Comparison of ENCODE assay signal across 1 cellular context in genomic region chr10:79562135-79562756, GRCh38.
A peak's percentile ranks its signal among the peaks of the same experiment; 100 is the strongest.
TF ChIP-seq lines count a peak whose summit lies in the region.

No MANE protein-coding gene starts in this region.

TF ChIP-seq in K562, 482 proteins besides CTCF, POLR2A, EP300 and RAD21 (continues in another document):
- TF ChIP-seq, protein P1, sequence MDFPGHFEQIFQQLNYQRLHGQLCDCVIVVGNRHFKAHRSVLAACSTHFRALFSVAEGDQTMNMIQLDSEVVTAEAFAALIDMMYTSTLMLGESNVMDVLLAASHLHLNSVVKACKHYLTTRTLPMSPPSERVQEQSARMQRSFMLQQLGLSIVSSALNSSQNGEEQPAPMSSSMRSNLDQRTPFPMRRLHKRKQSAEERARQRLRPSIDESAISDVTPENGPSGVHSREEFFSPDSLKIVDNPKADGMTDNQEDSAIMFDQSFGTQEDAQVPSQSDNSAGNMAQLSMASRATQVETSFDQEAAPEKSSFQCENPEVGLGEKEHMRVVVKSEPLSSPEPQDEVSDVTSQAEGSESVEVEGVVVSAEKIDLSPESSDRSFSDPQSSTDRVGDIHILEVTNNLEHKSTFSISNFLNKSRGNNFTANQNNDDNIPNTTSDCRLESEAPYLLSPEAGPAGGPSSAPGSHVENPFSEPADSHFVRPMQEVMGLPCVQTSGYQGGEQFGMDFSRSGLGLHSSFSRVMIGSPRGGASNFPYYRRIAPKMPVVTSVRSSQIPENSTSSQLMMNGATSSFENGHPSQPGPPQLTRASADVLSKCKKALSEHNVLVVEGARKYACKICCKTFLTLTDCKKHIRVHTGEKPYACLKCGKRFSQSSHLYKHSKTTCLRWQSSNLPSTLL (IDR thresholded peaks at IDR 0.05): no peak
- TF ChIP-seq SMC3 (conservative IDR thresholded peaks at IDR 0.05; ENCODE audit: insufficient read depth, low read depth, low read length) (peak; percentile 97), XRCC4 (IDR thresholded peaks at IDR 0.05; ENCODE audit: extremely low read depth, insufficient read depth, insufficient read length) (no peak), ZNF124 (CRISPR knock-in tag; IDR thresholded peaks at IDR 0.05) (no peak), ZNF696 (CRISPR knock-in tag; conservative IDR thresholded peaks at IDR 0.05) (no peak), ZNF24 (IDR thresholded peaks at IDR 0.05) (0 out of 2 replicates have a peak, but pooled peaks have one; percentile 22), TRIM25 (IDR thresholded peaks at IDR 0.05; ENCODE audit: borderline replicate concordance) (no peak), TFAP4 (CRISPR knock-in tag; IDR thresholded peaks at IDR 0.05; ENCODE audit: borderline replicate concordance) (no peak), IRF9 (tag; IDR thresholded peaks at IDR 0.05) (no peak), CREM (IDR thresholded peaks at IDR 0.05; ENCODE audit: low read depth) (peak; percentile 25; the same call in 1 of the 2 replicates), ZNF717 (CRISPR knock-in tag; IDR thresholded peaks at IDR 0.05) (no peak), BRF2 (IDR thresholded peaks at IDR 0.05; ENCODE audit: borderline replicate concordance, insufficient read depth, insufficient read length) (no peak), KLF16 (IDR thresholded peaks at IDR 0.05) (peak; percentile 46; the same call in 1 of the 2 replicates), BCOR (IDR thresholded peaks at IDR 0.05) (no peak), ZNF133 (CRISPR knock-in tag; IDR thresholded peaks at IDR 0.05) (no peak), ZNF511 (CRISPR knock-in tag; IDR thresholded peaks at IDR 0.05) (no peak), XRCC5 (IDR thresholded peaks at IDR 0.05; ENCODE audit: low read depth, low read length) (peak; percentile 76; the same call in 1 of the 2 replicates), ZNF444 (CRISPR knock-in tag; IDR thresholded peaks at IDR 0.05) (no peak), JUND (IDR thresholded peaks at IDR 0.05; ENCODE audit: borderline replicate concordance, low read depth, low read length) (peak; percentile 25; the same call in 1 of the 2 replicates), JUND (tag; IDR thresholded peaks at IDR 0.05; ENCODE audit: borderline replicate concordance, low read depth, low read length) (no peak), STAG1 (CRISPR knock-in tag; IDR thresholded peaks at IDR 0.05; ENCODE audit: borderline replicate concordance) (peak; percentile 84; the same call in 1 of the 2 replicates), CBFB (CRISPR knock-in tag; IDR thresholded peaks at IDR 0.05) (no peak), TEAD1 (CRISPR knock-in tag; IDR thresholded peaks at IDR 0.05) (no peak), HLTF (IDR thresholded peaks at IDR 0.05) (no peak), RB1 (IDR thresholded peaks at IDR 0.05; ENCODE audit: low read depth) (peak; percentile 48; the same call in 1 of the 2 replicates), SREBF2 (CRISPR knock-in tag; IDR thresholded peaks at IDR 0.05) (no peak), ZSCAN32 (CRISPR knock-in tag; IDR thresholded peaks at IDR 0.05) (no peak), FIP1L1 (IDR thresholded peaks at IDR 0.05; ENCODE audit: low read depth, low read length, poor library complexity, severe bottlenecking) (no peak), E2F8 (IDR thresholded peaks at IDR 0.05; ENCODE audit: low read depth, partially characterized antibody) (no peak), SETDB1 (IDR thresholded peaks at IDR 0.05; ENCODE audit: low read length) (no peak), PBX2 (CRISPR knock-in tag; IDR thresholded peaks at IDR 0.05; ENCODE audit: low read depth) (no peak), PBX2 (tag; conservative IDR thresholded peaks at IDR 0.05; ENCODE audit: low read depth) (peak; percentile 87), SMARCE1 (IDR thresholded peaks at IDR 0.05) (no peak), RCOR1 (IDR thresholded peaks at IDR 0.05; ENCODE audit: borderline replicate concordance in 1 of 2, low read depth in 2 of 2, low read length in 2 of 2) (0 out of 4 replicates have a peak, but pooled peaks of 1 of the 2 experiments have one; percentile 8), JUNB (CRISPR knock-in tag; conservative IDR thresholded peaks at IDR 0.05) (no peak), HDGF (IDR thresholded peaks at IDR 0.05) (no peak), THRAP3 (IDR thresholded peaks at IDR 0.05; ENCODE audit: borderline replicate concordance) (no peak), ZNF143 (CRISPR knock-in tag; IDR thresholded peaks at IDR 0.05) (no peak), MAX (CRISPR knock-in tag; IDR thresholded peaks at IDR 0.05) (peak; percentile 17; the same call in 1 of the 2 replicates), ADNP (tag; IDR thresholded peaks at IDR 0.05) (no peak), ARID2 (IDR thresholded peaks at IDR 0.05) (peak; percentile 81), NEUROD1 (IDR thresholded peaks at IDR 0.05; ENCODE audit: borderline replicate concordance, low read depth, low read length, partially characterized antibody) (no peak), DIDO1 (tag; IDR thresholded peaks at IDR 0.05; ENCODE audit: low read depth) (no peak), L3MBTL2 (IDR thresholded peaks at IDR 0.05) (peak; percentile 38; the same call in 1 of the 2 replicates), SOX6 (IDR thresholded peaks at IDR 0.05) (0 out of 2 replicates have a peak, but pooled peaks have one; percentile 18), RFX1 (IDR thresholded peaks at IDR 0.05) (no peak), ZNF76 (CRISPR knock-in tag; IDR thresholded peaks at IDR 0.05; ENCODE audit: borderline replicate concordance) (no peak), JUN (IDR thresholded peaks at IDR 0.05; ENCODE audit: borderline replicate concordance, low read depth, low read length) (0 out of 2 replicates have a peak, but pooled peaks have one; percentile 14), JUN (CRISPR knock-in tag; IDR thresholded peaks at IDR 0.05; ENCODE audit: borderline replicate concordance) (no peak), MTA3 (IDR thresholded peaks at IDR 0.05; ENCODE audit: borderline replicate concordance) (no peak)
- TF ChIP-seq, protein P2, sequence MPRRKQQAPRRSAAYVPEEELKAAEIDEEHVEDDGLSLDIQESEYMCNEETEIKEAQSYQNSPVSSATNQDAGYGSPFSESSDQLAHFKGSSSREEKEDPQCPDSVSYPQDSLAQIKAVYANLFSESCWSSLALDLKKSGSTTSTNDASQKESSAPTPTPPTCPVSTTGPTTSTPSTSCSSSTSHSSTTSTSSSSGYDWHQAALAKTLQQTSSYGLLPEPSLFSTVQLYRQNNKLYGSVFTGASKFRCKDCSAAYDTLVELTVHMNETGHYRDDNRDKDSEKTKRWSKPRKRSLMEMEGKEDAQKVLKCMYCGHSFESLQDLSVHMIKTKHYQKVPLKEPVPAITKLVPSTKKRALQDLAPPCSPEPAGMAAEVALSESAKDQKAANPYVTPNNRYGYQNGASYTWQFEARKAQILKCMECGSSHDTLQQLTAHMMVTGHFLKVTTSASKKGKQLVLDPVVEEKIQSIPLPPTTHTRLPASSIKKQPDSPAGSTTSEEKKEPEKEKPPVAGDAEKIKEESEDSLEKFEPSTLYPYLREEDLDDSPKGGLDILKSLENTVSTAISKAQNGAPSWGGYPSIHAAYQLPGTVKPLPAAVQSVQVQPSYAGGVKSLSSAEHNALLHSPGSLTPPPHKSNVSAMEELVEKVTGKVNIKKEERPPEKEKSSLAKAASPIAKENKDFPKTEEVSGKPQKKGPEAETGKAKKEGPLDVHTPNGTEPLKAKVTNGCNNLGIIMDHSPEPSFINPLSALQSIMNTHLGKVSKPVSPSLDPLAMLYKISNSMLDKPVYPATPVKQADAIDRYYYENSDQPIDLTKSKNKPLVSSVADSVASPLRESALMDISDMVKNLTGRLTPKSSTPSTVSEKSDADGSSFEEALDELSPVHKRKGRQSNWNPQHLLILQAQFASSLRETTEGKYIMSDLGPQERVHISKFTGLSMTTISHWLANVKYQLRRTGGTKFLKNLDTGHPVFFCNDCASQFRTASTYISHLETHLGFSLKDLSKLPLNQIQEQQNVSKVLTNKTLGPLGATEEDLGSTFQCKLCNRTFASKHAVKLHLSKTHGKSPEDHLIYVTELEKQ (CRISPR knock-in tag; IDR thresholded peaks at IDR 0.05): no peak
- TF ChIP-seq, protein P3, sequence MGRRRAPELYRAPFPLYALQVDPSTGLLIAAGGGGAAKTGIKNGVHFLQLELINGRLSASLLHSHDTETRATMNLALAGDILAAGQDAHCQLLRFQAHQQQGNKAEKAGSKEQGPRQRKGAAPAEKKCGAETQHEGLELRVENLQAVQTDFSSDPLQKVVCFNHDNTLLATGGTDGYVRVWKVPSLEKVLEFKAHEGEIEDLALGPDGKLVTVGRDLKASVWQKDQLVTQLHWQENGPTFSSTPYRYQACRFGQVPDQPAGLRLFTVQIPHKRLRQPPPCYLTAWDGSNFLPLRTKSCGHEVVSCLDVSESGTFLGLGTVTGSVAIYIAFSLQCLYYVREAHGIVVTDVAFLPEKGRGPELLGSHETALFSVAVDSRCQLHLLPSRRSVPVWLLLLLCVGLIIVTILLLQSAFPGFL (CRISPR knock-in tag; IDR thresholded peaks at IDR 0.05): no peak
